In genomic region chr4:78592104-78592783, GRCh38 we compare ENCODE assay signal across 8 cellular contexts. TPM values are rescaled to one million over a fixed set of nuclear protein-coding genes. Genes with fewer than 3 reads are reported as not detected.
DNase-seq lines count a peak whose midpoint lies in the region; ATAC-seq, FAIRE-seq and TF ChIP-seq lines count a peak whose summit lies in the region.

No MANE protein-coding gene starts in this region.

- TF ChIP-seq CTCF in heart left ventricle (IDR thresholded peaks at IDR 0.05) (peak in 8 of 12 donors; percentile 12 to 43 (median 25)), bronchial epithelial cell (IDR thresholded peaks at IDR 0.05; ENCODE audit: insufficient read depth, low read length, severe bottlenecking) (peak; percentile 27)

- no peak for ATAC-seq in heart left ventricle
- no peak for ATAC-seq in left cardiac atrium
- peak; percentile 40 for ATAC-seq in HG02938 (IDR thresholded peaks at IDR 0.05; ENCODE audit: unreplicated experiment)
- ATAC-seq in GM19324 (IDR thresholded peaks at IDR 0.05; ENCODE audit: low FRiP score, unreplicated experiment) = no peak

- no peak for TF ChIP-seq POLR2A in heart left ventricle (IDR thresholded peaks at IDR 0.05)

- intact Hi-C loops in heart left ventricle (cut with DNase I) = no loop called here
- intact Hi-C loops in left cardiac atrium (cut with DNase I) = no loop called here

- peaks cover 0 to 32% (median 15%) of the 10 kb centered on the region in 12 donors for H3K4me1 ChIP-seq in heart left ventricle

- H3K9me3 ChIP-seq in heart left ventricle = no peaks in the 10 kb centered on the region

- DNase-seq in heart left ventricle = no peak
- DNase-seq in left cardiac atrium = no peak
- peak; percentile 78 for DNase-seq in bronchial epithelial cell (ENCODE audit: low read depth)
- DNase-seq in stimulated activated CD8-positive, alpha-beta memory T cell treated with anti-CD3 and anti-CD28 coated beads, Interleukin-4, amount 100 ng/mL, for 48 hours = peak; percentile 35
- DNase-seq in NCI-H1105 (lab: John Stamatoyannopoulos, UW) = no peak
- DNase-seq in NCI-H446 (lab: John Stamatoyannopoulos, UW) = no peak

- no peak for FAIRE-seq in bronchial epithelial cell (lab: Jason Lieb, UNC)

- peak overlapping the region in 9 of 12 donors; percentile 2 to 72 (median 40) for H3K27ac ChIP-seq in heart left ventricle

- 64 to 79% (median 74%) methylated on average over 3 of the region's 3 CpGs for WGBS in heart left ventricle, 4 donors

- H3K4me3 ChIP-seq in heart left ventricle (no peak overlapping the region), bronchial epithelial cell (ENCODE audit: low read depth, low read length) (no peak overlapping the region)

- H3K36me3 ChIP-seq in heart left ventricle (peaks cover 0 to 25% (median 2%) of the 10 kb centered on the region in 9 donors), bronchial epithelial cell (ENCODE audit: control insufficient read depth, insufficient read depth, low read length) (peaks cover 13% of the 10 kb centered on the region)

- H3K27me3 ChIP-seq in heart left ventricle (no peaks in the 10 kb centered on the region), bronchial epithelial cell (ENCODE audit: control insufficient read depth, insufficient read depth, low read length) (no peaks in the 10 kb centered on the region)

RNA-seq across cellular contexts. Expression of gene ANXA3, which starts 40.7 kb away (rescaled TPM):
- 100 to 1,000 TPM in 1 of 9 donors, 10 to 100 TPM in 8; 12.9 to 119 (median 28.7) TPM for total RNA-seq in heart left ventricle
- polyA plus RNA-seq in heart left ventricle = 10 to 100 TPM; 25.3 to 92.6 TPM
- total RNA-seq in left cardiac atrium = 10 to 100 TPM; 27.1 to 59.2 TPM
- 705 and 1,062 TPM in 2 replicates for total RNA-seq in bronchial epithelial cell

Comparison
In these comparisons a context has a peak if more than half of its experiments do, and no peak if none do; other contexts are left out.
1. DNase-seq: peak in bronchial epithelial cell (single experiment) and stimulated activated CD8-positive, alpha-beta memory T cell treated with anti-CD3 and anti-CD28 coated beads, Interleukin-4, amount 100 ng/mL, for 48 hours (single experiment); none in heart left ventricle (0 of 5), left cardiac atrium (single experiment), NCI-H1105 (single experiment) and NCI-H446 (0 of 2).